In genomic region chr16:69083306-69083941, GRCh38 we compare ENCODE assay signal across 1 cellular context.
TF ChIP-seq lines count a peak whose summit lies in the region.

No MANE protein-coding gene starts in this region.

TF ChIP-seq in A549, 52 proteins besides CTCF, POLR2A, EP300 and RAD21:
- TF ChIP-seq CBX2 (IDR thresholded peaks at IDR 0.05; ENCODE audit: borderline replicate concordance, low read depth) (no peak), HDAC2 (IDR thresholded peaks at IDR 0.05) (no peak), RCOR1 (IDR thresholded peaks at IDR 0.05; ENCODE audit: low read depth, low read length) (no peak), HMGXB4 (CRISPR knock-in tag; IDR thresholded peaks at IDR 0.05; ENCODE audit: borderline replicate concordance) (no peak)
